ENCODE assay signal across 8 cellular contexts in the genomic region with DNA sequence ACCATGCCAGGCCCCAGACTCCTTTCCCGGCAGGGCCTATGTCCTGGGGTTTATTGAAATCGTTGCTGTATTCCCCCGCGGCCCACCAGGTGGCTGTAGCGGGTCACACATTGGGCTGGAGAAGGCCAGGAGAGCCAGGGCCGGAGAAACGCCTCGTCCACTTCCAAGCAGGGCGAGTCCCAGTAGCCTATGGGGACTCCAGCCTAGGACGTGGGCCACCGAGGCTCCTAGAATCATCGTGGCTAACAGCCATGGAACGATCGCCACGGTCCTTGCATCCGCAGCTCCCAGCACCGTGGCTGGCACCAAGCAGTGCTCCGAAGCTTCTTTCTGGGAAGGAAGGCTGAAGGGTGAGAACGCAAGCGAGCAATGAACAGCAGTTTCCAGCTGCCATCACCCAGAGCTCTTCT.
DNase-seq lines count a peak whose midpoint lies in the region; ATAC-seq and TF ChIP-seq lines count a peak whose summit lies in the region.

No MANE protein-coding gene starts in this region.

- ATAC-seq in omental fat pad (ENCODE audit: low FRiP score) (peak; percentile 44), GM21381 (IDR thresholded peaks at IDR 0.05; ENCODE audit: unreplicated experiment) (no peak), GM19035 (IDR thresholded peaks at IDR 0.05; ENCODE audit: unreplicated experiment) (no peak)

- no peak overlapping the region for H3K27ac ChIP-seq in RWPE1

- POLR2A ChIA-PET in RWPE1 (lab: Yijun Ruan, JAX; ENCODE audit: low non-redundant PET) = no interaction called here

- TF ChIP-seq CTCF in RWPE1 (conservative IDR thresholded peaks at IDR 0.05; ENCODE audit: low read depth) = peak; percentile 49
- TF ChIP-seq CTCF in omental fat pad (IDR thresholded peaks at IDR 0.05) = no peak

- DNase-seq in DMS153 treated with DMSO at 0.1 percent for 48 hours (lab: John Stamatoyannopoulos, UW; ENCODE audit: unreplicated experiment) = peak; percentile 19
- no peak for DNase-seq in DMS153 (lab: John Stamatoyannopoulos, UW)
- DNase-seq in RWPE1 (ENCODE audit: low spot score) = peak; percentile 64
- peak; percentile 32 for DNase-seq in fibroblast of the conjunctiva (ENCODE audit: low read depth)
- no peak for DNase-seq in omental fat pad (ENCODE audit: low spot score)
- no peak for DNase-seq in KG1 (lab: John Stamatoyannopoulos, UW)

- CTCF ChIA-PET in RWPE1 (lab: Yijun Ruan, JAX) = interaction anchor here (0.6 to 1.4 kb wide), 3 partner anchors 10 to 430 kb away, joined by 3 read pairs; no protein-coding TSS in a partner anchor

Comparison
In these comparisons a context has a peak if more than half of its experiments do, and no peak if none do; other contexts are left out.
1. DNase-seq: peak in DMS153 treated with DMSO at 0.1 percent for 48 hours (single experiment), RWPE1 (single experiment) and fibroblast of the conjunctiva (single experiment); none in DMS153 (single experiment), omental fat pad (single experiment) and KG1 (single experiment).